ENCODE assay signal across 8 cellular contexts in the genomic region with DNA sequence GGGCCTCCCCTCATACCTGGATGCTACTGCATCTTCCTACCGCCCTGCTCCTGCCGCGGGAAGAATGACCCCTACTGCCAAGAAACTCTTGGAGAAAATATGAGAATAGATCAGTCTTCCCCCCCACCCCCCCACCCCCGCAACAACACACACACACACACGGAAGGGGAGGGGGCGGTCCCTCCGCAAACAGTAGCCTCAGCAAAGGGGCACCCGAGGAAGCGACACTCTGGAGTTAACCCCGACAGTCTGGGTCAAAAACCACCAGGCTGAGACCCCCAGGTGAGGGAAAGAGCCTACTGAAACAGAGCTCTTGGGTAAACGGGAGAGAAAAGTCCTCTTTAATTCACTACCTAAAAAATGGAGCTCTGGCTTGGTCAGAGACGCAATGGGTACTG. TPM values are rescaled to one million over a fixed set of nuclear protein-coding genes. Genes with fewer than 3 reads are reported as not detected.
A peak's percentile ranks its signal among the peaks of the same experiment; 100 is the strongest.
DNase-seq lines count a peak whose midpoint lies in the region; ATAC-seq, FAIRE-seq and TF ChIP-seq lines count a peak whose summit lies in the region.

No MANE protein-coding gene starts in this region.

- peaks cover 5% of the 10 kb centered on the region for H4K20me1 ChIP-seq in neural cell (ENCODE audit: insufficient read depth)

- intact Hi-C loops in dorsolateral prefrontal cortex (cut with DNase I) = loop anchor here in 1 of 2 donors (5.0 kb wide), 2 partner anchors 36 to 154 kb away; partner anchors contain the start of genes EPS15L1, SMIM7 and TMEM38A

- FAIRE-seq in RCC 7860 (lab: Jason Lieb, UNC) = no peak

- H3K4me1 ChIP-seq in NT2/D1 (ENCODE audit: insufficient read depth, insufficient read length) = peaks cover 6% of the 10 kb centered on the region

- no peak overlapping the region for H2AFZ ChIP-seq in neural cell (ENCODE audit: low read depth, low read length)

- POLR2A ChIA-PET in BJ (lab: Charles Lee) = no interaction called here

- DNase-seq in BJ (ENCODE audit: low read depth) (no peak), NT2/D1 (ENCODE audit: low read depth, low spot score) (no peak), dorsolateral prefrontal cortex (no peak), RCC 7860 (ENCODE audit: low spot score) (no peak), left lobe of liver (ENCODE audit: low spot score) (no peak), NCI-H446 treated with DMSO at 0.1 percent for 48 hours (lab: John Stamatoyannopoulos, UW) (no peak)

- peak overlapping the region; percentile 98 for H3K9ac ChIP-seq in NT2/D1 (ENCODE audit: insufficient read length, low read depth)
- peak overlapping the region; percentile 82 for H3K9ac ChIP-seq in neural cell (ENCODE audit: low read length)

- TF ChIP-seq EP300 in neural cell (conservative IDR thresholded peaks at IDR 0.05; ENCODE audit: poor library complexity, severe bottlenecking) = no peak

- H3F3A ChIP-seq in neural cell (ENCODE audit: insufficient read depth, low read length, poor library complexity, severe bottlenecking) = no peaks in the 10 kb centered on the region

- CTCF ChIA-PET in BJ (lab: Yijun Ruan, JAX) = no interaction called here

- no peak for TF ChIP-seq CTCF in BJ (IDR thresholded peaks at IDR 0.05; ENCODE audit: insufficient read depth, low read depth, low read length)
- TF ChIP-seq CTCF in dorsolateral prefrontal cortex (IDR thresholded peaks at IDR 0.05 in 54 of 56, conservative IDR thresholded peaks at IDR 0.05 in 2 of 56; ENCODE audit: low read depth in 1 of 56, partially characterized antibody in 56 of 56) = no peak
- no peak for TF ChIP-seq CTCF in neural cell (IDR thresholded peaks at IDR 0.05; ENCODE audit: poor library complexity, severe bottlenecking)

- H3K27ac ChIP-seq in dorsolateral prefrontal cortex (peak overlapping the region in 8 of 59 donors; percentile 76 to 94 (median 88)), neural cell (ENCODE audit: low read length) (no peak overlapping the region)

- H3K36me3 ChIP-seq in BJ (ENCODE audit: control insufficient read depth, insufficient read depth, low read length) (peaks cover 5% of the 10 kb centered on the region), NT2/D1 (ENCODE audit: insufficient read depth, insufficient read length, low read length) (peaks cover 48% of the 10 kb centered on the region), neural cell (ENCODE audit: insufficient read depth, low read length) (no peaks in the 10 kb centered on the region)

- peak overlapping the region; percentile 98 for H3K4me3 ChIP-seq in BJ (ENCODE audit: low read depth, low read length)
- peak overlapping the region; percentile 92 for H3K4me3 ChIP-seq in NT2/D1 (ENCODE audit: insufficient read length, low read depth)
- peak overlapping the region; percentile 65 to 100 (median 96) for H3K4me3 ChIP-seq in dorsolateral prefrontal cortex
- H3K4me3 ChIP-seq in neural cell (ENCODE audit: low read length) = peak overlapping the region; percentile 99

- no peak for ATAC-seq in GM18870 (IDR thresholded peaks at IDR 0.05; ENCODE audit: unreplicated experiment)
- ATAC-seq in left lobe of liver = no peak

- H3K27me3 ChIP-seq in BJ (ENCODE audit: control insufficient read depth, insufficient read depth, low read length) = no peaks in the 10 kb centered on the region
- H3K27me3 ChIP-seq in NT2/D1 (ENCODE audit: insufficient read depth, insufficient read length) = no peaks in the 10 kb centered on the region
- H3K27me3 ChIP-seq in dorsolateral prefrontal cortex = no peaks in the 10 kb centered on the region
- H3K27me3 ChIP-seq in neural cell (ENCODE audit: insufficient read depth, low read depth, low read length) = no peaks in the 10 kb centered on the region

- H3K79me2 ChIP-seq in neural cell (replicated peaks; ENCODE audit: insufficient read depth, low read length) = peaks cover 50% of the 10 kb centered on the region

- H3K4me2 ChIP-seq in neural cell (ENCODE audit: low read length) = peak overlapping the region; percentile 73

- H3K9me3 ChIP-seq in NT2/D1 (ENCODE audit: insufficient read depth, low read length) (no peaks in the 10 kb centered on the region), neural cell (ENCODE audit: low read length) (no peaks in the 10 kb centered on the region)

- no peaks in the 10 kb centered on the region for H3K9me2 ChIP-seq in neural cell (ENCODE audit: insufficient read depth, low read length)

- TF ChIP-seq RAD21 in neural cell (conservative IDR thresholded peaks at IDR 0.05) = no peak

TF ChIP-seq in neural cell, 6 proteins besides CTCF, POLR2A, EP300 and RAD21:
- TF ChIP-seq, protein P1, sequence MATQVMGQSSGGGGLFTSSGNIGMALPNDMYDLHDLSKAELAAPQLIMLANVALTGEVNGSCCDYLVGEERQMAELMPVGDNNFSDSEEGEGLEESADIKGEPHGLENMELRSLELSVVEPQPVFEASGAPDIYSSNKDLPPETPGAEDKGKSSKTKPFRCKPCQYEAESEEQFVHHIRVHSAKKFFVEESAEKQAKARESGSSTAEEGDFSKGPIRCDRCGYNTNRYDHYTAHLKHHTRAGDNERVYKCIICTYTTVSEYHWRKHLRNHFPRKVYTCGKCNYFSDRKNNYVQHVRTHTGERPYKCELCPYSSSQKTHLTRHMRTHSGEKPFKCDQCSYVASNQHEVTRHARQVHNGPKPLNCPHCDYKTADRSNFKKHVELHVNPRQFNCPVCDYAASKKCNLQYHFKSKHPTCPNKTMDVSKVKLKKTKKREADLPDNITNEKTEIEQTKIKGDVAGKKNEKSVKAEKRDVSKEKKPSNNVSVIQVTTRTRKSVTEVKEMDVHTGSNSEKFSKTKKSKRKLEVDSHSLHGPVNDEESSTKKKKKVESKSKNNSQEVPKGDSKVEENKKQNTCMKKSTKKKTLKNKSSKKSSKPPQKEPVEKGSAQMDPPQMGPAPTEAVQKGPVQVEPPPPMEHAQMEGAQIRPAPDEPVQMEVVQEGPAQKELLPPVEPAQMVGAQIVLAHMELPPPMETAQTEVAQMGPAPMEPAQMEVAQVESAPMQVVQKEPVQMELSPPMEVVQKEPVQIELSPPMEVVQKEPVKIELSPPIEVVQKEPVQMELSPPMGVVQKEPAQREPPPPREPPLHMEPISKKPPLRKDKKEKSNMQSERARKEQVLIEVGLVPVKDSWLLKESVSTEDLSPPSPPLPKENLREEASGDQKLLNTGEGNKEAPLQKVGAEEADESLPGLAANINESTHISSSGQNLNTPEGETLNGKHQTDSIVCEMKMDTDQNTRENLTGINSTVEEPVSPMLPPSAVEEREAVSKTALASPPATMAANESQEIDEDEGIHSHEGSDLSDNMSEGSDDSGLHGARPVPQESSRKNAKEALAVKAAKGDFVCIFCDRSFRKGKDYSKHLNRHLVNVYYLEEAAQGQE (IDR thresholded peaks at IDR 0.05; ENCODE audit: borderline replicate concordance) = no peak
- TF ChIP-seq TAF1 (IDR thresholded peaks at IDR 0.05; ENCODE audit: low read depth) (no peak), POLR2AphosphoS5 (IDR thresholded peaks at IDR 0.05) (no peak), EZH2 (IDR thresholded peaks at IDR 0.05; ENCODE audit: borderline replicate concordance, insufficient read depth, low read length, poor library complexity, severe bottlenecking) (no peak), MXI1 (conservative IDR thresholded peaks at IDR 0.05; ENCODE audit: poor library complexity, severe bottlenecking) (no peak), SMC3 (conservative IDR thresholded peaks at IDR 0.05; ENCODE audit: poor library complexity) (no peak)
TF ChIP-seq in neural cell: peak in this region for 0.

RNA-seq across cellular contexts. Expression of gene MED26, which starts 1.2 kb away (rescaled TPM):
- polyA plus RNA-seq in BJ (2011; rRNA removed) (2.9 and 3.9 TPM in 2 replicates), neural cell (3.8 and 4.2 TPM in 2 replicates)
- polyA minus RNA-seq in BJ (2011; rRNA and poly(A)+ RNA removed) = 7.8 and 9.4 TPM in 2 replicates
- total RNA-seq in dorsolateral prefrontal cortex (10 to 100 TPM in 55 of 120 experiments, 1 to 10 TPM in 65; 5.4 to 17.4 (median 9.8) TPM), left lobe of liver (6.0 TPM)
- polyA minus RNA-seq in neural cell = 6.6 and 8.2 TPM in 2 replicates

RNA-seq across cellular contexts. Expression of gene SMIM7, which starts 33.1 kb away (rescaled TPM):
- polyA plus RNA-seq in BJ (2011; rRNA removed) = 61.4 and 104 TPM in 2 replicates
- polyA minus RNA-seq in BJ (2011; rRNA and poly(A)+ RNA removed) = 22.1 and 29.9 TPM in 2 replicates
- 10 to 100 TPM; 55.9 to 95.0 (median 72.6) TPM for total RNA-seq in dorsolateral prefrontal cortex
- polyA plus RNA-seq in neural cell = 153 and 171 TPM in 2 replicates
- polyA minus RNA-seq in neural cell = 54.2 and 63.1 TPM in 2 replicates
- total RNA-seq in left lobe of liver = 37.9 TPM

RNA-seq across cellular contexts. Expression of gene TMEM38A, which starts 34.1 kb away (rescaled TPM):
- polyA plus RNA-seq in BJ (2011; rRNA removed) (1.2 and 1.6 TPM in 2 replicates), neural cell (8.6 and 11.2 TPM in 2 replicates)
- polyA minus RNA-seq in BJ (2011; rRNA and poly(A)+ RNA removed) = 1.7 and 2.7 TPM in 2 replicates
- total RNA-seq in dorsolateral prefrontal cortex (10 to 100 TPM; 15.4 to 51.2 (median 34.7) TPM), left lobe of liver (6.0 TPM)
- 8.8 and 10.7 TPM in 2 replicates for polyA minus RNA-seq in neural cell

RNA-seq across cellular contexts. Expression of gene SLC35E1, which starts 54.6 kb away (rescaled TPM):
- polyA plus RNA-seq in BJ (2011; rRNA removed) (35.2 and 55.6 TPM in 2 replicates), neural cell (16.6 and 23.9 TPM in 2 replicates)
- 41.1 and 81.7 TPM in 2 replicates for polyA minus RNA-seq in BJ (2011; rRNA and poly(A)+ RNA removed)
- total RNA-seq in dorsolateral prefrontal cortex (10 to 100 TPM; 27.5 to 64.1 (median 42.2) TPM), left lobe of liver (22.9 TPM)
- 27.2 and 38.7 TPM in 2 replicates for polyA minus RNA-seq in neural cell
